1 cellular context compared by ENCODE assay signal in genomic region chr12:6554168-6554989, GRCh38.
TF ChIP-seq lines count a peak whose summit lies in the region.

No MANE protein-coding gene starts in this region.

TF ChIP-seq in HepG2, 621 proteins besides CTCF, POLR2A, EP300 and RAD21 (continued from another document and continues in another):
- TF ChIP-seq REST (IDR thresholded peaks at IDR 0.05; ENCODE audit: borderline replicate concordance in 1 of 2, low read depth in 1 of 2, low read length in 2 of 2) (no peak), SRF (IDR thresholded peaks at IDR 0.05; ENCODE audit: low read depth, low read length) (no peak), STAT5B (CRISPR knock-in tag; IDR thresholded peaks at IDR 0.05) (no peak), ZNF660 (CRISPR knock-in tag; IDR thresholded peaks at IDR 0.05; ENCODE audit: borderline replicate concordance, low read depth) (no peak), ZNF644 (CRISPR knock-in tag; IDR thresholded peaks at IDR 0.05; ENCODE audit: low read depth) (no peak), PBX2 (CRISPR knock-in tag; IDR thresholded peaks at IDR 0.05) (peak; percentile 86), ZNF781 (CRISPR knock-in tag; IDR thresholded peaks at IDR 0.05; ENCODE audit: borderline replicate concordance, not compliant biosample characterization) (no peak), PRMT3 (CRISPR knock-in tag; IDR thresholded peaks at IDR 0.05; ENCODE audit: borderline replicate concordance, low read depth) (no peak), ZEB1 (IDR thresholded peaks at IDR 0.05; ENCODE audit: insufficient replicate concordance, low read depth) (no peak), MXD3 (CRISPR knock-in tag; IDR thresholded peaks at IDR 0.05) (no peak), MTF2 (CRISPR knock-in tag; IDR thresholded peaks at IDR 0.05; ENCODE audit: borderline replicate concordance) (no peak), PAF1 (CRISPR knock-in tag; IDR thresholded peaks at IDR 0.05) (no peak), ZFY (CRISPR knock-in tag; IDR thresholded peaks at IDR 0.05) (peak; percentile 57; the same call in 1 of the 2 replicates), ZBTB3 (CRISPR knock-in tag; IDR thresholded peaks at IDR 0.05; ENCODE audit: borderline replicate concordance, low read depth) (no peak), FIP1L1 (IDR thresholded peaks at IDR 0.05; ENCODE audit: borderline replicate concordance, insufficient read depth, low read depth, low read length) (no peak), RBFOX2 (IDR thresholded peaks at IDR 0.05; ENCODE audit: low read depth, low read length) (no peak), MATR3 (CRISPR knock-in tag; IDR thresholded peaks at IDR 0.05) (no peak), CEBPZ (IDR thresholded peaks at IDR 0.05; ENCODE audit: low read length) (no peak), CC2D1A (CRISPR knock-in tag; IDR thresholded peaks at IDR 0.05) (no peak), GATAD1 (CRISPR knock-in tag; IDR thresholded peaks at IDR 0.05) (peak; percentile 40; the same call in 1 of the 2 replicates), ZNF788 (CRISPR knock-in tag; IDR thresholded peaks at IDR 0.05; ENCODE audit: borderline replicate concordance) (no peak; the same call in 1 of the 2 replicates), ZNF430 (CRISPR knock-in tag; IDR thresholded peaks at IDR 0.05) (no peak), BORCS8-MEF2B (CRISPR knock-in tag; IDR thresholded peaks at IDR 0.05) (no peak), ZMYM3 (CRISPR knock-in tag; IDR thresholded peaks at IDR 0.05) (no peak), NFYB (CRISPR knock-in tag; IDR thresholded peaks at IDR 0.05) (peak; percentile 29; the same call in 1 of the 2 replicates), ZNF496 (CRISPR knock-in tag; IDR thresholded peaks at IDR 0.05; ENCODE audit: insufficient replicate concordance) (no peak), KAT2B (IDR thresholded peaks at IDR 0.05; ENCODE audit: borderline replicate concordance, low read depth, low read length) (no peak), EED (CRISPR knock-in tag; IDR thresholded peaks at IDR 0.05) (no peak), TBX2 (CRISPR knock-in tag; IDR thresholded peaks at IDR 0.05; ENCODE audit: borderline replicate concordance) (no peak), ISX (CRISPR knock-in tag; conservative IDR thresholded peaks at IDR 0.05) (no peak), KLF9 (CRISPR knock-in tag; IDR thresholded peaks at IDR 0.05; ENCODE audit: low read depth) (no peak), MXI1 (IDR thresholded peaks at IDR 0.05; ENCODE audit: borderline replicate concordance, low read depth, low read length) (0 out of 3 replicates have a peak, but pooled peaks have one; percentile 49), POLR2AphosphoS5 (IDR thresholded peaks at IDR 0.05; ENCODE audit: low read depth, low read length) (no peak), TCF12 (IDR thresholded peaks at IDR 0.05) (no peak), TCF12 (CRISPR knock-in tag; IDR thresholded peaks at IDR 0.05) (no peak), ZBTB7B (CRISPR knock-in tag; IDR thresholded peaks at IDR 0.05) (no peak)
- TF ChIP-seq, protein P1, sequence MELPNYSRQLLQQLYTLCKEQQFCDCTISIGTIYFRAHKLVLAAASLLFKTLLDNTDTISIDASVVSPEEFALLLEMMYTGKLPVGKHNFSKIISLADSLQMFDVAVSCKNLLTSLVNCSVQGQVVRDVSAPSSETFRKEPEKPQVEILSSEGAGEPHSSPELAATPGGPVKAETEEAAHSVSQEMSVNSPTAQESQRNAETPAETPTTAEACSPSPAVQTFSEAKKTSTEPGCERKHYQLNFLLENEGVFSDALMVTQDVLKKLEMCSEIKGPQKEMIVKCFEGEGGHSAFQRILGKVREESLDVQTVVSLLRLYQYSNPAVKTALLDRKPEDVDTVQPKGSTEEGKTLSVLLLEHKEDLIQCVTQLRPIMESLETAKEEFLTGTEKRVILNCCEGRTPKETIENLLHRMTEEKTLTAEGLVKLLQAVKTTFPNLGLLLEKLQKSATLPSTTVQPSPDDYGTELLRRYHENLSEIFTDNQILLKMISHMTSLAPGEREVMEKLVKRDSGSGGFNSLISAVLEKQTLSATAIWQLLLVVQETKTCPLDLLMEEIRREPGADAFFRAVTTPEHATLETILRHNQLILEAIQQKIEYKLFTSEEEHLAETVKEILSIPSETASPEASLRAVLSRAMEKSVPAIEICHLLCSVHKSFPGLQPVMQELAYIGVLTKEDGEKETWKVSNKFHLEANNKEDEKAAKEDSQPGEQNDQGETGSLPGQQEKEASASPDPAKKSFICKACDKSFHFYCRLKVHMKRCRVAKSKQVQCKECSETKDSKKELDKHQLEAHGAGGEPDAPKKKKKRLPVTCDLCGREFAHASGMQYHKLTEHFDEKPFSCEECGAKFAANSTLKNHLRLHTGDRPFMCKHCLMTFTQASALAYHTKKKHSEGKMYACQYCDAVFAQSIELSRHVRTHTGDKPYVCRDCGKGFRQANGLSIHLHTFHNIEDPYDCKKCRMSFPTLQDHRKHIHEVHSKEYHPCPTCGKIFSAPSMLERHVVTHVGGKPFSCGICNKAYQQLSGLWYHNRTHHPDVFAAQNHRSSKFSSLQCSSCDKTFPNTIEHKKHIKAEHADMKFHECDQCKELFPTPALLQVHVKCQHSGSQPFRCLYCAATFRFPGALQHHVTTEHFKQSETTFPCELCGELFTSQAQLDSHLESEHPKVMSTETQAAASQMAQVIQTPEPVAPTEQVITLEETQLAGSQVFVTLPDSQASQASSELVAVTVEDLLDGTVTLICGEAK (IDR thresholded peaks at IDR 0.05), result no peak
- TF ChIP-seq, protein P1 (CRISPR knock-in tag; IDR thresholded peaks at IDR 0.05), result no peak
- TF ChIP-seq, protein P2, sequence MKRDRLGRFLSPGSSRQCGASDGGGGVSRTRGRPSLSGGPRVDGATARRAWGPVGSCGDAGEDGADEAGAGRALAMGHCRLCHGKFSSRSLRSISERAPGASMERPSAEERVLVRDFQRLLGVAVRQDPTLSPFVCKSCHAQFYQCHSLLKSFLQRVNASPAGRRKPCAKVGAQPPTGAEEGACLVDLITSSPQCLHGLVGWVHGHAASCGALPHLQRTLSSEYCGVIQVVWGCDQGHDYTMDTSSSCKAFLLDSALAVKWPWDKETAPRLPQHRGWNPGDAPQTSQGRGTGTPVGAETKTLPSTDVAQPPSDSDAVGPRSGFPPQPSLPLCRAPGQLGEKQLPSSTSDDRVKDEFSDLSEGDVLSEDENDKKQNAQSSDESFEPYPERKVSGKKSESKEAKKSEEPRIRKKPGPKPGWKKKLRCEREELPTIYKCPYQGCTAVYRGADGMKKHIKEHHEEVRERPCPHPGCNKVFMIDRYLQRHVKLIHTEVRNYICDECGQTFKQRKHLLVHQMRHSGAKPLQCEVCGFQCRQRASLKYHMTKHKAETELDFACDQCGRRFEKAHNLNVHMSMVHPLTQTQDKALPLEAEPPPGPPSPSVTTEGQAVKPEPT (CRISPR knock-in tag; IDR thresholded peaks at IDR 0.05; ENCODE audit: low read depth), result no peak
- TF ChIP-seq, protein P3, sequence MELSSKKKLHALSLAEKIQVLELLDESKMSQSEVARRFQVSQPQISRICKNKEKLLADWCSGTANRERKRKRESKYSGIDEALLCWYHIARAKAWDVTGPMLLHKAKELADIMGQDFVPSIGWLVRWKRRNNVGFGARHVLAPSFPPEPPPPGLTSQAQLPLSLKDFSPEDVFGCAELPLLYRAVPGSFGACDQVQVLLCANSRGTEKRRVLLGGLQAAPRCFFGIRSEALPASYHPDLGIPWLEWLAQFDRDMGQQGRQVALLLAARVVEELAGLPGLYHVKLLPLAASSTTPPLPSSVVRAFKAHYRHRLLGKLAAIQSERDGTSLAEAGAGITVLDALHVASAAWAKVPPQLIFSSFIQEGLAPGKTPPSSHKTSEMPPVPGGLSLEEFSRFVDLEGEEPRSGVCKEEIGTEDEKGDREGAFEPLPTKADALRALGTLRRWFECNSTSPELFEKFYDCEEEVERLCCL (CRISPR knock-in tag; IDR thresholded peaks at IDR 0.05; ENCODE audit: borderline replicate concordance), result no peak
